ENCODE assay signal across 10 cellular contexts in the genomic region with DNA sequence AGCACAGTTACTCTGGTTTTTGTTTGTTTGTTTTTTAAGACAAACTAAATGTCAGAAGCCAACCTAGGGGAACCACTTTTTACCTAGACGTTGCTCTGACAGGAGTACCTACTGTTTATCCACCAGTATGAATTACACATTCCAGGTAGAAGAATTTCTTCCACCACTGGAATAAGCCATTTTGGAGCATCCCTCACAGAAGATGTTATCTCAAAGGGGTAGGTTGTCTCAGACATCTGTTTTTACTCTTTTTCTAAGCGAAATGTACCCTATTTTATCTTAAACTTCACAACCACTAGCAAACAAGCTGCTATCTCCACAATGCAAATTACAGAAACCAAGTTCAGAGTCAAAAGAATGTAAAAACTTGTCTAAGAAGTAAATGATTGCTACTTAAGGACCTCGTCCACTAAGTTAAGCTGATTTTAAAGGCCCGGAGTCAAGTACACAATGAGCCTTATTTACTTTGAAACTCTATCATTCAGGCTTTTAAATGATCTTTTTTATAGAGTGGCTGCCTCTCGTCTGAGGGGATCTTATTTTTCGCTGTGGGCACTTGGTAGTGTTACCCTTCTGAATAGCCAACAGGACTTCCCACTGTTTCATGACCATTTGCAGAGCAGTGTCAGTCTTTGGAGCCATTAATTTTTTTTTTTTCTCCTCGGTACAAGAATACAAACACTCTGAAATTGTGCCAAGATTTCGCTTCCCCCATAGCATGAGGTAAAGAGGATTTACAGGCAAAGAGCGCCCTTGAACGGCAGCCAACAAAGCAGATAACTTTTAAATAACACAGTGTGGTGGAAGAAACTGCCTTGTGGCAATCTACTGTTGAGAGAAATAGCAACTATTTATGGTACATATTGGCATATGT. TPM values are rescaled to one million over a fixed set of nuclear protein-coding genes. Genes with fewer than 3 reads are reported as not detected.
A peak's percentile ranks its signal among the peaks of the same experiment; 100 is the strongest.
DNase-seq lines count a peak whose midpoint lies in the region; ATAC-seq and TF ChIP-seq lines count a peak whose summit lies in the region.
"Had no signal": no experiment of that assay in that cellular context is flagged by ENCODE, and none has a peak within 500 bp of the region (broad histone marks: within the 10 kb centered on the region; RNA-seq: fewer than 3 reads in every experiment).

No MANE protein-coding gene starts in this region.

- ATAC-seq in mucosa of descending colon (peak; percentile 54), HG02763 (IDR thresholded peaks at IDR 0.05; ENCODE audit: unreplicated experiment) (no peak)

- CTCF ChIA-PET in HEK293 (lab: Yijun Ruan, JAX): interaction anchor here (0.5 to 0.6 kb wide), 2 partner anchors 13 to 336 kb away, joined by 4 to 5 read pairs; no protein-coding TSS in a partner anchor

- POLR2A ChIA-PET in HEK293 (lab: Yijun Ruan, JAX): no interaction called here

- TF ChIP-seq EP300 in suprapubic skin (IDR thresholded peaks at IDR 0.05): no peak

- 44% methylated on average over 10 of the region's 10 CpGs for WGBS in suprapubic skin

- H4K20me1 ChIP-seq in Karpas-422 (ENCODE audit: insufficient read depth, low read depth, low read length): no peaks in the 10 kb centered on the region

- H3K27ac ChIP-seq in HEK293 (ENCODE audit: extremely low read depth, low read depth, low read length) (peak overlapping the region; percentile 86), Karpas-422 (ENCODE audit: low read length) (no peak overlapping the region), suprapubic skin (no peak overlapping the region)
- H3K27ac ChIP-seq: thoracic aorta had no signal

- no peak overlapping the region for H3K4me2 ChIP-seq in Karpas-422 (ENCODE audit: low read depth, low read length, poor library complexity, severe bottlenecking)

- DNase-seq in NCI-H2171 treated with DMSO at 0.1 percent for 48 hours (lab: John Stamatoyannopoulos, UW) (peak; percentile 71), astrocyte of the hippocampus (ENCODE audit: low read depth, low spot score) (peak; percentile 59), mucosa of descending colon (peak in 1 of 3 donors; percentile 58), Karpas-422 (no peak), ACHN (no peak), suprapubic skin (ENCODE audit: low spot score in 2 of 2) (no peak)
- DNase-seq: activated CD4-positive, alpha-beta T cell treated with anti-CD3 and anti-CD28 coated beads, Interleukin-2, amount 10 ng/mL, durations not matched to agents 24 days and 14 days had no signal

- no peaks in the 10 kb centered on the region for H3K9me2 ChIP-seq in Karpas-422 (replicated peaks; ENCODE audit: insufficient read depth, low read length)

- TF ChIP-seq POLR2A in suprapubic skin (IDR thresholded peaks at IDR 0.05): no peak

- H3K4me1 ChIP-seq in HEK293 (ENCODE audit: control insufficient read depth, insufficient read depth, low read length) (peaks cover 13% of the 10 kb centered on the region), mucosa of descending colon (ENCODE audit: low read depth) (no peaks in the 10 kb centered on the region), Karpas-422 (ENCODE audit: low read length) (no peaks in the 10 kb centered on the region), suprapubic skin (no peaks in the 10 kb centered on the region)

- no peak overlapping the region for H3K4me3 ChIP-seq in HEK293 (ENCODE audit: low read depth, low read length)
- no peak overlapping the region for H3K4me3 ChIP-seq in mucosa of descending colon
- H3K4me3 ChIP-seq in Karpas-422 (ENCODE audit: low read length): no peak overlapping the region
- H3K4me3 ChIP-seq in suprapubic skin: no peak overlapping the region
- H3K4me3 ChIP-seq: thoracic aorta had no signal

- H3K27me3 ChIP-seq in Karpas-422 (ENCODE audit: low read length) (no peaks in the 10 kb centered on the region), suprapubic skin (no peaks in the 10 kb centered on the region)

- no peak overlapping the region for H2AFZ ChIP-seq in Karpas-422 (ENCODE audit: low read length)

- H3K9me3 ChIP-seq in HEK293 (ENCODE audit: control insufficient read depth, insufficient read depth, low read depth, low read length) (no peaks in the 10 kb centered on the region; the same call in 1 of the 2 replicates), mucosa of descending colon (peaks cover 10% of the 10 kb centered on the region), Karpas-422 (ENCODE audit: low read length) (no peaks in the 10 kb centered on the region), suprapubic skin (peaks cover 17% of the 10 kb centered on the region)
- H3K9me3 ChIP-seq: thoracic aorta had no signal

- H3K36me3 ChIP-seq in HEK293 (ENCODE audit: control insufficient read depth in 2 of 2, insufficient read depth in 1 of 2, low read length in 2 of 2) (no peaks in the 10 kb centered on the region), mucosa of descending colon (ENCODE audit: low read depth) (no peaks in the 10 kb centered on the region), Karpas-422 (ENCODE audit: insufficient read depth, low read length) (no peaks in the 10 kb centered on the region), suprapubic skin (no peaks in the 10 kb centered on the region)
- H3K36me3 ChIP-seq: thoracic aorta had no signal

- intact Hi-C loops in mucosa of descending colon (cut with DNase I, micrococcal nuclease): no loop called here

- H3K9ac ChIP-seq in Karpas-422 (ENCODE audit: low read length): no peak overlapping the region

- in situ Hi-C loops in ACHN (cut with HindIII; ENCODE audit: low pct_ligation_motif_present, low pct_unique_long_range_greater_than_20kb, low sequenced_read_pairs): no loop called here

- TF ChIP-seq CTCF in HEK293 (tag by site-specific recombination; IDR thresholded peaks at IDR 0.05) (no peak), mucosa of descending colon (IDR thresholded peaks at IDR 0.05) (no peak), suprapubic skin (IDR thresholded peaks at IDR 0.05) (no peak)

- no peaks in the 10 kb centered on the region for H3K79me2 ChIP-seq in Karpas-422 (ENCODE audit: low read length)

TF ChIP-seq in HEK293, 187 proteins besides CTCF, POLR2A, EP300 and RAD21 (continues in another document):
- no peak for TF ChIP-seq ZNF529 (tag by site-specific recombination; IDR thresholded peaks at IDR 0.05; ENCODE audit: insufficient replicate concordance)
- TF ChIP-seq ZNF623 (tag by site-specific recombination; IDR thresholded peaks at IDR 0.05): no peak
- TF ChIP-seq ZNF837 (tag by site-specific recombination; IDR thresholded peaks at IDR 0.05): no peak
- TF ChIP-seq ZSCAN23 (tag by site-specific recombination; IDR thresholded peaks at IDR 0.05): peak; percentile 57; the same call in 1 of the 2 replicates
- no peak for TF ChIP-seq SETDB1 (IDR thresholded peaks at IDR 0.05; ENCODE audit: insufficient read length, low read length)
- TF ChIP-seq ZNF404 (tag by site-specific recombination; IDR thresholded peaks at IDR 0.05): no peak
- TF ChIP-seq, protein P1, sequence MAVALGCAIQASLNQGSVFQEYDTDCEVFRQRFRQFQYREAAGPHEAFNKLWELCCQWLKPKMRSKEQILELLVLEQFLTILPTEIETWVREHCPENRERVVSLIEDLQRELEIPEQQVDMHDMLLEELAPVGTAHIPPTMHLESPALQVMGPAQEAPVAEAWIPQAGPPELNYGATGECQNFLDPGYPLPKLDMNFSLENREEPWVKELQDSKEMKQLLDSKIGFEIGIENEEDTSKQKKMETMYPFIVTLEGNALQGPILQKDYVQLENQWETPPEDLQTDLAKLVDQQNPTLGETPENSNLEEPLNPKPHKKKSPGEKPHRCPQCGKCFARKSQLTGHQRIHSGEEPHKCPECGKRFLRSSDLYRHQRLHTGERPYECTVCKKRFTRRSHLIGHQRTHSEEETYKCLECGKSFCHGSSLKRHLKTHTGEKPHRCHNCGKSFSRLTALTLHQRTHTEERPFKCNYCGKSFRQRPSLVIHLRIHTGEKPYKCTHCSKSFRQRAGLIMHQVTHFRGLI (tag by site-specific recombination; IDR thresholded peaks at IDR 0.05): peak; percentile 66
- TF ChIP-seq, protein P2, sequence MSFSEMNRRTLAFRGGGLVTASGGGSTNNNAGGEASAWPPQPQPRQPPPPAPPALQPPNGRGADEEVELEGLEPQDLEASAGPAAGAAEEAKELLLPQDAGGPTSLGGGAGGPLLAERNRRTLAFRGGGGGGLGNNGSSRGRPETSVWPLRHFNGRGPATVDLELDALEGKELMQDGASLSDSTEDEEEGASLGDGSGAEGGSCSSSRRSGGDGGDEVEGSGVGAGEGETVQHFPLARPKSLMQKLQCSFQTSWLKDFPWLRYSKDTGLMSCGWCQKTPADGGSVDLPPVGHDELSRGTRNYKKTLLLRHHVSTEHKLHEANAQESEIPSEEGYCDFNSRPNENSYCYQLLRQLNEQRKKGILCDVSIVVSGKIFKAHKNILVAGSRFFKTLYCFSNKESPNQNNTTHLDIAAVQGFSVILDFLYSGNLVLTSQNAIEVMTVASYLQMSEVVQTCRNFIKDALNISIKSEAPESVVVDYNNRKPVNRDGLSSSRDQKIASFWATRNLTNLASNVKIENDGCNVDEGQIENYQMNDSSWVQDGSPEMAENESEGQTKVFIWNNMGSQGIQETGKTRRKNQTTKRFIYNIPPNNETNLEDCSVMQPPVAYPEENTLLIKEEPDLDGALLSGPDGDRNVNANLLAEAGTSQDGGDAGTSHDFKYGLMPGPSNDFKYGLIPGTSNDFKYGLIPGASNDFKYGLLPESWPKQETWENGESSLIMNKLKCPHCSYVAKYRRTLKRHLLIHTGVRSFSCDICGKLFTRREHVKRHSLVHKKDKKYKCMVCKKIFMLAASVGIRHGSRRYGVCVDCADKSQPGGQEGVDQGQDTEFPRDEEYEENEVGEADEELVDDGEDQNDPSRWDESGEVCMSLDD (tag by site-specific recombination; IDR thresholded peaks at IDR 0.05): no peak
- no peak for TF ChIP-seq ZNF350 (tag by site-specific recombination; IDR thresholded peaks at IDR 0.05)
- TF ChIP-seq, protein P3, sequence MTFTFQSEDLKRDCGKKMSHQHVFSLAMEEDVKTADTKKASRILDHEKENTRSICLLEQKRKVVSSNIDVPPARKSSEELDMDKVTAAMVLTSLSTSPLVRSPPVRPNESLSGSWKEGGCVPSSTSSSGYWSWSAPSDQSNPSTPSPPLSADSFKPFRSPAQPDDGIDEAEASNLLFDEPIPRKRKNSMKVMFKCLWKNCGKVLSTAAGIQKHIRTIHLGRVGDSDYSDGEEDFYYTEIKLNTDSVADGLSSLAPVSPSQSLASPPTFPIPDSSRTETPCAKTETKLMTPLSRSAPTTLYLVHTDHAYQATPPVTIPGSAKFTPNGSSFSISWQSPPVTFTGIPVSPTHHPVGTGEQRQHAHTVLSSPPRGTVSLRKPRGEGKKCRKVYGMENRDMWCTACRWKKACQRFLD (tag by site-specific recombination; IDR thresholded peaks at IDR 0.05): no peak
- peak; percentile 96 for TF ChIP-seq SP7 (tag by site-specific recombination; IDR thresholded peaks at IDR 0.05)
- no peak for TF ChIP-seq ZNF23 (tag by site-specific recombination; IDR thresholded peaks at IDR 0.05; ENCODE audit: borderline replicate concordance)
- TF ChIP-seq ZNF391 (tag by site-specific recombination; IDR thresholded peaks at IDR 0.05; ENCODE audit: borderline replicate concordance, low read depth): peak; percentile 87; the same call in 1 of the 2 replicates

RNA-seq across cellular contexts. Expression of a gene that starts 15.7 kb away (rescaled TPM):
- total RNA-seq in mucosa of descending colon (not detected), suprapubic skin (1 to 10 TPM in 1 of 4 donors, not detected in 3; 2.0 TPM)
- not detected in 2 replicates for total RNA-seq in Karpas-422 (2014; rRNA removed; shearing (Covaris generic); ENCODE audit: low replicate concordance)
- total RNA-seq: activated CD4-positive, alpha-beta T cell treated with anti-CD3 and anti-CD28 coated beads, Interleukin-2, amount 10 ng/mL, durations not matched to agents 24 days and 14 days; thoracic aorta had no signal

Comparison
In these comparisons a context has a peak if more than half of its experiments do, and no peak if none do; other contexts are left out.
1. DNase-seq: peak in NCI-H2171 treated with DMSO at 0.1 percent for 48 hours (single experiment) and astrocyte of the hippocampus (single experiment); none in Karpas-422 (single experiment), ACHN (single experiment) and suprapubic skin (0 of 2).